1 cellular context compared by ENCODE assay signal in the genomic region with DNA sequence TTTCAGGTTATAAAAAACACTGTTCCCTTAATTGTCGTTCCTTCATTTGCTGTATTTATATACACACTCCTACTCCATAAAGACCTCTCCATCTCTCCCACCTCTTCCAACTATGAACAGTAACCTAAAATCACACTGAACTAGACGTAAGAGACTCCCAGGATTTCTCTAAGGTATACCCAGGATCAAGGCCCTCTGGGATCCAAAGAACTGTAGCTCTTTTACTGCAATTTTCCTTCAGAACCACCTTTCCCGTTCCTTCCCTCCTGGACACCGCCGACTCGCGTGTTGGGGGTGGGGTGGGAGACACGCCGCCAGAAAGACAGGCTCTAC.
TF ChIP-seq lines count a peak whose summit lies in the region.

No MANE protein-coding gene starts in this region.

TF ChIP-seq in H1, 55 proteins besides CTCF, POLR2A, EP300 and RAD21:
- TF ChIP-seq GABPA (IDR thresholded peaks at IDR 0.05; ENCODE audit: borderline replicate concordance, insufficient read depth, low read length) (no peak), BACH1 (IDR thresholded peaks at IDR 0.05; ENCODE audit: low read length) (peak; percentile 47; the same call in 1 of the 2 replicates)
